Comparison of ENCODE assay signal across 1 cellular context in the genomic region with DNA sequence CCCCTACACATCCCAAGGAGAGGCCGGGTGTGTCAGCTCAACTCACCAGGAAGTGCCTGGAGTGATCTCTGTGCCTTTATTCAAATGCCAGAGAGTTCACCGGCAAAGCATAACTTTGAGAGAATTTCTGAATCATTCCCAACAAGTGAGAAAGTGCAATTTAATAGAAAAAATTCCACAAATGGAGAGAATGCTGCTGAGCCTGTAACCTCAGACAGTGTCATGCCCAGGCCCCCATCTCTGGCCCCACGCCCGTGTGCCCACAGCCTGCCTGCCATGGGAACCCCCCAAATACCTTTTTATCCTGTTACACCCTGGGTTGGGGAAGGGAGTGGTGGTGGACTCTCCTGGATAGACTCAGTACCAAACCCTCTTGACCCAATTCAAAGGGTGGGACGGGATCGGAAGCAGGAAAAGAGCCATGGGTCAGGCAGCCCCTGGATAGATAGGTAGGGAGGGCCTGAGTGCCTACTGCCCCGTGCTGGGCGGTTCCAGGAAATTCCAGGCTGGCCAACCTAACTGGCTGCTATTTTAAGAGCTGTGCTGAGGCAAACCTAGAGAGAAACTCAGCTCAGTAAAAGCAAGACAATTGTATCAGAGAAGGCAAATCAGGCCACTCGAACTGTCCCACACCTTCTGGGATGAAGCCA.
TF ChIP-seq lines count a peak whose summit lies in the region.

No MANE protein-coding gene starts in this region.

TF ChIP-seq in WTC11, 78 proteins besides CTCF, POLR2A, EP300 and RAD21 (continued from another document):
- TF ChIP-seq, protein P1, sequence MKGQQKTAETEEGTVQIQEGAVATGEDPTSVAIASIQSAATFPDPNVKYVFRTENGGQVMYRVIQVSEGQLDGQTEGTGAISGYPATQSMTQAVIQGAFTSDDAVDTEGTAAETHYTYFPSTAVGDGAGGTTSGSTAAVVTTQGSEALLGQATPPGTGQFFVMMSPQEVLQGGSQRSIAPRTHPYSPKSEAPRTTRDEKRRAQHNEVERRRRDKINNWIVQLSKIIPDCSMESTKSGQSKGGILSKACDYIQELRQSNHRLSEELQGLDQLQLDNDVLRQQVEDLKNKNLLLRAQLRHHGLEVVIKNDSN (CRISPR knock-in tag; IDR thresholded peaks at IDR 0.05) = no peak
- TF ChIP-seq ZNF423 (CRISPR knock-in tag; IDR thresholded peaks at IDR 0.05) = no peak
TF ChIP-seq in WTC11: peak in this region for 0.
